ENCODE assay signal across 26 cellular contexts in the genomic region with DNA sequence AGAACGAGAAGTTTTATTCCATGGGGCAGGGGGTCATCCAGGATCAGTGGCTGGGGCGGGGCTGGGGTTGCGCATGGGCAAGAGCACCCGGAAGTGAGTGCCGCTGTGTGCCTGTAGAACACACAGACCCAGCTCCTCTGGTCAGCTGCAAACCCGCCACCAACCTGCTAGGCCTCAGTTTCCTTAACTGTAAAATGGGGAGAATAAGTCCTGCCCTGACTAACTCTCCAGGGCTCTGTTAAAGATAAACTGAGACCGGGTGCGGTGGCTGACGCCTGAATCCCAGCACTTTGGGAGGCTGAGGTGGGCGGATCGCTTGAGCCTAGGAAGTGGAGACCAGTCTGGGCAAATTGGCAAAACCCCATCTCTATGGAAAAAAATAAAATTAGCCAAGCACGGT.
"Had no signal": no experiment of that assay in that cellular context is flagged by ENCODE, and none has a peak within 500 bp of the region (broad histone marks: within the 10 kb centered on the region; RNA-seq: fewer than 3 reads in every experiment).

No MANE protein-coding gene starts in this region.

- H3K4me3 ChIP-seq: heart right ventricle, left lung, lower lobe of right lung, ovary, skin epidermis, suprapubic skin, tibial nerve, upper lobe of left lung, vagina had no signal

- H3K36me3 ChIP-seq: heart right ventricle, left lung, lower lobe of right lung, neutrophil, ovary, suprapubic skin, tibial nerve, upper lobe of left lung, vagina had no signal

- H3K27ac ChIP-seq: heart right ventricle, left lung, lower lobe of right lung, neutrophil, ovary, skin epidermis, suprapubic skin, tibial nerve, upper lobe of left lung, vagina had no signal

- FAIRE-seq: islet of Langerhans, kidney had no signal

- H3K4me1 ChIP-seq: left lung, lower lobe of right lung, suprapubic skin, tibial nerve, upper lobe of left lung, vagina had no signal

- ATAC-seq: heart right ventricle; left colon; left lung; lower lobe of right lung; naive thymus-derived CD8-positive, alpha-beta T cell; right cardiac atrium; sciatic nerve; stimulated activated effector memory CD8-positive, alpha-beta T cell treated with anti-CD3 and anti-CD28 coated beads, Interleukin-12 subunit alpha, Interleukin-12 subunit beta, amount 100 ng/mL, for 72 hours had no signal

- H3K9me3 ChIP-seq: heart right ventricle, left lung, lower lobe of right lung, neutrophil, ovary, suprapubic skin, tibial nerve, upper lobe of left lung, vagina had no signal

- DNase-seq: heart right ventricle; hippocampal formation; kidney; left colon; left lung; lower lobe of right lung; mammary epithelial cell; mesenchymal stem cell; naive thymus-derived CD8-positive, alpha-beta T cell; occipital lobe; ovary; right cardiac atrium; stimulated activated CD4-positive, alpha-beta T cell treated with anti-CD3 and anti-CD28 coated beads, Interleukin-12 subunit alpha, Interleukin-12 subunit beta, amount 100 ng/mL, for 4 hours; stimulated activated CD4-positive, alpha-beta T cell treated with anti-CD3 and anti-CD28 coated beads, Interleukin-15, amount 100 ng/mL, for 24 hours; stimulated activated CD4-positive, alpha-beta T cell treated with anti-CD3 and anti-CD28 coated beads, Interleukin-2, amount 100 ng/mL, for 24 hours; stimulated activated CD4-positive, alpha-beta T cell treated with anti-CD3 and anti-CD28 coated beads, Interleukin-4, amount 100 ng/mL, for 1 hour; stimulated activated naive CD4-positive, alpha-beta T cell had no signal

- H3K27me3 ChIP-seq: left lung, suprapubic skin, tibial nerve, upper lobe of left lung, vagina had no signal
